In genomic region chr14:69982220-69982795, GRCh38 we compare ENCODE assay signal across 20 cellular contexts.
"Had no signal": no experiment of that assay in that cellular context is flagged by ENCODE, and none has a peak within 500 bp of the region (broad histone marks: within the 10 kb centered on the region; RNA-seq: fewer than 3 reads in every experiment).

No MANE protein-coding gene starts in this region.

- H3K27me3 Mint-ChIP-seq: progenitor cell of endocrine pancreas had no signal

- DNase-seq: activated CD4-positive, alpha-beta memory T cell treated with anti-CD3 and anti-CD28 coated beads for 36 hours; activated naive CD4-positive, alpha-beta T cell treated with anti-CD3 and anti-CD28 coated beads, Interleukin-2, amount 50 U/mL, for 16 hours; activated T-cell treated with anti-CD3 and anti-CD28 coated beads, Interleukin-2, amount 50 U/mL, for 24 hours; cortex of kidney; effector CD8-positive, alpha-beta T cell; heart right ventricle; islet precursor cell; naive thymus-derived CD8-positive, alpha-beta T cell; occipital lobe; right lobe of liver; SK-N-SH; spleen; T-cell; uterus had no signal

- ATAC-seq: gastroesophageal sphincter; naive thymus-derived CD8-positive, alpha-beta T cell; right lobe of liver; T-cell had no signal

- H3K4me1 Mint-ChIP-seq: central memory CD8-positive, alpha-beta T cell; naive thymus-derived CD8-positive, alpha-beta T cell; T-cell had no signal

- H3K4me2 ChIP-seq: SK-N-SH had no signal

- H3K9me3 ChIP-seq: gastroesophageal sphincter, heart right ventricle, right lobe of liver, SK-N-SH, spleen, uterus had no signal

- FAIRE-seq: endothelial cell of umbilical vein had no signal

- H3K4me1 ChIP-seq: right lobe of liver, spleen, uterus had no signal

- H3K36me3 Mint-ChIP-seq: activated CD4-positive, alpha-beta memory T cell treated with anti-CD3 and anti-CD28 coated beads for 36 hours; naive thymus-derived CD8-positive, alpha-beta T cell; T-cell had no signal

- H3K9me3 Mint-ChIP-seq: activated CD4-positive, alpha-beta memory T cell treated with anti-CD3 and anti-CD28 coated beads for 36 hours; activated T-cell treated with anti-CD3 and anti-CD28 coated beads, Interleukin-2, amount 50 U/mL, for 24 hours; central memory CD8-positive, alpha-beta T cell; naive thymus-derived CD8-positive, alpha-beta T cell; stimulated activated naive CD8-positive, alpha-beta T cell treated with anti-CD3 and anti-CD28 coated beads, Interleukin-15, Interleukin-2, amounts not matched to agents 100 ng/mL and 50 ng/mL, for 24 hours; T-cell had no signal

- H3K27ac Mint-ChIP-seq: activated CD4-positive, alpha-beta memory T cell treated with anti-CD3 and anti-CD28 coated beads for 36 hours; activated T-cell treated with anti-CD3 and anti-CD28 coated beads, Interleukin-2, amount 50 U/mL, for 24 hours; progenitor cell of endocrine pancreas; stimulated activated naive CD8-positive, alpha-beta T cell treated with anti-CD3 and anti-CD28 coated beads, Interleukin-15, Interleukin-2, amounts not matched to agents 100 ng/mL and 50 ng/mL, for 24 hours; T-cell had no signal

- H3K27me3 ChIP-seq: right lobe of liver, uterus had no signal

- H3K27ac ChIP-seq: gastroesophageal sphincter, heart right ventricle, right lobe of liver, spleen, uterus, VCaP had no signal

- H3K4me3 Mint-ChIP-seq: activated CD4-positive, alpha-beta memory T cell treated with anti-CD3 and anti-CD28 coated beads for 36 hours; activated T-cell treated with anti-CD3 and anti-CD28 coated beads, Interleukin-2, amount 50 U/mL, for 24 hours; central memory CD8-positive, alpha-beta T cell; naive thymus-derived CD8-positive, alpha-beta T cell; stimulated activated naive CD8-positive, alpha-beta T cell treated with anti-CD3 and anti-CD28 coated beads, Interleukin-15, Interleukin-2, amounts not matched to agents 100 ng/mL and 50 ng/mL, for 24 hours; T-cell had no signal

- H3K4me3 ChIP-seq: gastroesophageal sphincter, heart right ventricle, right lobe of liver, spleen, uterus had no signal

- H3K36me3 ChIP-seq: gastroesophageal sphincter, heart right ventricle, uterus had no signal
